Comparison of ENCODE assay signal across 15 cellular contexts in genomic region chr10:67912330-67912946, GRCh38. TPM values are rescaled to one million over a fixed set of nuclear protein-coding genes. Genes with fewer than 3 reads are reported as not detected.
DNase-seq lines count a peak whose midpoint lies in the region; ATAC-seq lines count a peak whose summit lies in the region.
"Had no signal": no experiment of that assay in that cellular context is flagged by ENCODE, and none has a peak within 500 bp of the region (broad histone marks: within the 10 kb centered on the region; RNA-seq: fewer than 3 reads in every experiment).

No MANE protein-coding gene starts in this region.

- peaks cover 18% of the 10 kb centered on the region; the same call in 1 of the 2 replicates for H3K79me2 ChIP-seq in GM23248 (ENCODE audit: insufficient read depth)

- H3K27me3 ChIP-seq in GM23248 (replicated peaks; ENCODE audit: insufficient read depth): no peaks in the 10 kb centered on the region
- no peaks in the 10 kb centered on the region for H3K27me3 ChIP-seq in MG63

- H3K27ac Mint-ChIP-seq in activated CD4-positive, alpha-beta T cell treated with anti-CD3 and anti-CD28 coated beads, Interleukin-2, amount 10 ng/mL, durations not matched to agents 24 days and 14 days: peak overlapping the region; percentile 76
- H3K27ac Mint-ChIP-seq in activated T-helper 17 cell treated with anti-CD3 and anti-CD28 coated beads, Interleukin-2, amount 50 U/mL, for 72 hours: peak overlapping the region; percentile 80
- H3K27ac Mint-ChIP-seq in naive B cell: peak overlapping the region; percentile 11 to 70 (median 28)

- peaks cover 14% of the 10 kb centered on the region for H3K4me1 ChIP-seq in GM23248 (ENCODE audit: insufficient read depth)
- H3K4me1 ChIP-seq: psoas muscle had no signal

- H3K9ac ChIP-seq in GM23248: no peak overlapping the region; the same call in 1 of the 2 replicates

- no peaks in the 10 kb centered on the region for H3K9me3 Mint-ChIP-seq in activated CD4-positive, alpha-beta T cell treated with anti-CD3 and anti-CD28 coated beads, Interleukin-2, amount 10 ng/mL, durations not matched to agents 24 days and 14 days
- no peaks in the 10 kb centered on the region for H3K9me3 Mint-ChIP-seq in activated T-helper 17 cell treated with anti-CD3 and anti-CD28 coated beads, Interleukin-2, amount 50 U/mL, for 72 hours
- no peaks in the 10 kb centered on the region for H3K9me3 Mint-ChIP-seq in naive B cell

- 10% methylated on average over 2 of the region's 2 CpGs for WGBS in GM23248 (ENCODE audit: low coverage in 1 of 2, low lambda C conversion rate in 2 of 2, missing lambda C conversion rate in 2 of 2), 2 experiments

- in situ Hi-C loops in GM23248 (cut with MboI): no loop called here

- no peak for DNase-seq in activated CD4-positive, alpha-beta T cell treated with anti-CD3 and anti-CD28 coated beads, Interleukin-2, amount 10 ng/mL, durations not matched to agents 24 days and 14 days
- DNase-seq in activated CD4-positive, alpha-beta T cell treated with anti-CD3 and anti-CD28 coated beads for 48 hours: no peak
- peak; percentile 59 for DNase-seq in GM23248
- no peak for DNase-seq in naive B cell
- DNase-seq in D341Med (ENCODE audit: low spot score): no peak
- DNase-seq in MG63: no peak
- DNase-seq: cortex of kidney, GF-D8, head of caudate nucleus, NCI-H1694 treated with DMSO at 0.1 percent for 48 hours, NCI-H510A, psoas muscle, WERI-Rb-1 had no signal

- no peak overlapping the region for H2AFZ ChIP-seq in GM23248

- intact Hi-C loops in activated CD4-positive, alpha-beta T cell treated with anti-CD3 and anti-CD28 coated beads, Interleukin-2, amount 10 ng/mL, durations not matched to agents 24 days and 14 days (cut with micrococcal nuclease): no loop called here

- no peaks in the 10 kb centered on the region for H3K27me3 Mint-ChIP-seq in activated CD4-positive, alpha-beta T cell treated with anti-CD3 and anti-CD28 coated beads, Interleukin-2, amount 10 ng/mL, durations not matched to agents 24 days and 14 days
- no peaks in the 10 kb centered on the region for H3K27me3 Mint-ChIP-seq in activated T-helper 17 cell treated with anti-CD3 and anti-CD28 coated beads, Interleukin-2, amount 50 U/mL, for 72 hours
- H3K27me3 Mint-ChIP-seq in naive B cell: no peaks in the 10 kb centered on the region

- no peaks in the 10 kb centered on the region for H4K20me1 ChIP-seq in GM23248 (ENCODE audit: insufficient read depth)

- no peak overlapping the region for H3K4me2 ChIP-seq in GM23248 (ENCODE audit: unreplicated experiment)

- H3K4me3 ChIP-seq in GM23248: no peak overlapping the region
- no peak overlapping the region for H3K4me3 ChIP-seq in MG63
- H3K4me3 ChIP-seq: psoas muscle had no signal

- peaks cover 75% of the 10 kb centered on the region for H3F3A ChIP-seq in GM23248 (ENCODE audit: insufficient read depth)

- H3K36me3 ChIP-seq in GM23248 (ENCODE audit: low read depth) (peaks cover 63% of the 10 kb centered on the region), MG63 (peaks cover 78% of the 10 kb centered on the region)

- H3K4me1 Mint-ChIP-seq in activated CD4-positive, alpha-beta T cell treated with anti-CD3 and anti-CD28 coated beads, Interleukin-2, amount 10 ng/mL, durations not matched to agents 24 days and 14 days: peaks cover 18% of the 10 kb centered on the region
- H3K4me1 Mint-ChIP-seq in activated T-helper 17 cell treated with anti-CD3 and anti-CD28 coated beads, Interleukin-2, amount 50 U/mL, for 72 hours: peaks cover 10% of the 10 kb centered on the region
- H3K4me1 Mint-ChIP-seq in naive B cell: peaks cover 4 to 11% (median 11%) of the 10 kb centered on the region in 3 donors

- H3K36me3 Mint-ChIP-seq in activated CD4-positive, alpha-beta T cell treated with anti-CD3 and anti-CD28 coated beads, Interleukin-2, amount 10 ng/mL, durations not matched to agents 24 days and 14 days (ENCODE audit: low read depth): peaks cover 68% of the 10 kb centered on the region
- peaks cover 98% of the 10 kb centered on the region for H3K36me3 Mint-ChIP-seq in activated T-helper 17 cell treated with anti-CD3 and anti-CD28 coated beads, Interleukin-2, amount 50 U/mL, for 72 hours (ENCODE audit: low read depth)
- peaks cover 27 to 34% of the 10 kb centered on the region in 2 donors for H3K36me3 Mint-ChIP-seq in naive B cell

- H3K9me3 ChIP-seq in GM23248 (ENCODE audit: low read depth) (no peaks in the 10 kb centered on the region), MG63 (no peaks in the 10 kb centered on the region)
- H3K9me3 ChIP-seq: psoas muscle had no signal

- peak overlapping the region; percentile 44 for H3K27ac ChIP-seq in GM23248
- H3K27ac ChIP-seq: psoas muscle, WERI-Rb-1 had no signal

- H3K9me2 ChIP-seq in GM23248 (ENCODE audit: insufficient read depth): no peaks in the 10 kb centered on the region

- no peak overlapping the region for H3K4me3 Mint-ChIP-seq in activated CD4-positive, alpha-beta T cell treated with anti-CD3 and anti-CD28 coated beads, Interleukin-2, amount 10 ng/mL, durations not matched to agents 24 days and 14 days
- H3K4me3 Mint-ChIP-seq in activated T-helper 17 cell treated with anti-CD3 and anti-CD28 coated beads, Interleukin-2, amount 50 U/mL, for 72 hours: peak overlapping the region; percentile 40
- H3K4me3 Mint-ChIP-seq in naive B cell: no peak overlapping the region

- peak; percentile 66 for ATAC-seq in activated T-helper 17 cell treated with anti-CD3 and anti-CD28 coated beads, Interleukin-2, amount 50 U/mL, for 72 hours (replicated peaks)
- ATAC-seq in naive B cell (ENCODE audit: low read depth in 2 of 2) (no peak), GM19351 (IDR thresholded peaks at IDR 0.05; ENCODE audit: unreplicated experiment) (no peak)
- ATAC-seq: psoas muscle had no signal

RNA-seq across cellular contexts. Expression of gene SIRT1, which starts 28.0 kb away (rescaled TPM):
- 27.1 and 27.8 TPM in 2 replicates for total RNA-seq in activated CD4-positive, alpha-beta T cell treated with anti-CD3 and anti-CD28 coated beads, Interleukin-2, amount 10 ng/mL, durations not matched to agents 24 days and 14 days
- total RNA-seq in GM23248 (2014; rRNA removed; shearing (Covaris generic)): 14.6 and 15.7 TPM in 2 replicates
- polyA plus RNA-seq in GM23248 (2016; fragmentation: Nextera tagmentation; extraction: Ambion mirVana): 9.4 and 10.1 TPM in 2 replicates
- 10 to 100 TPM; 24.0 to 30.7 TPM for total RNA-seq in activated T-helper 17 cell treated with anti-CD3 and anti-CD28 coated beads, Interleukin-2, amount 50 U/mL, for 72 hours
- polyA plus RNA-seq in naive B cell (ENCODE audit: low read depth in 6 of 6): 10 to 100 TPM; 16.5 to 34.4 (median 21.0) TPM
- 26.2 and 27.3 TPM in 2 replicates for total RNA-seq in MG63 (2014; rRNA removed; shearing (Covaris generic); ENCODE audit: low replicate concordance)

Comparison
In these comparisons a context has a peak if more than half of its experiments do, and no peak if none do; other contexts are left out.
1. H3K27ac Mint-ChIP-seq: peak in every context shown above with its lines; median percentile 80 in activated T-helper 17 cell treated with anti-CD3 and anti-CD28 coated beads, Interleukin-2, amount 50 U/mL, for 72 hours; 76 in activated CD4-positive, alpha-beta T cell treated with anti-CD3 and anti-CD28 coated beads, Interleukin-2, amount 10 ng/mL, durations not matched to agents 24 days and 14 days; 28 in naive B cell.